22 cellular contexts compared by ENCODE assay signal in the genomic region with DNA sequence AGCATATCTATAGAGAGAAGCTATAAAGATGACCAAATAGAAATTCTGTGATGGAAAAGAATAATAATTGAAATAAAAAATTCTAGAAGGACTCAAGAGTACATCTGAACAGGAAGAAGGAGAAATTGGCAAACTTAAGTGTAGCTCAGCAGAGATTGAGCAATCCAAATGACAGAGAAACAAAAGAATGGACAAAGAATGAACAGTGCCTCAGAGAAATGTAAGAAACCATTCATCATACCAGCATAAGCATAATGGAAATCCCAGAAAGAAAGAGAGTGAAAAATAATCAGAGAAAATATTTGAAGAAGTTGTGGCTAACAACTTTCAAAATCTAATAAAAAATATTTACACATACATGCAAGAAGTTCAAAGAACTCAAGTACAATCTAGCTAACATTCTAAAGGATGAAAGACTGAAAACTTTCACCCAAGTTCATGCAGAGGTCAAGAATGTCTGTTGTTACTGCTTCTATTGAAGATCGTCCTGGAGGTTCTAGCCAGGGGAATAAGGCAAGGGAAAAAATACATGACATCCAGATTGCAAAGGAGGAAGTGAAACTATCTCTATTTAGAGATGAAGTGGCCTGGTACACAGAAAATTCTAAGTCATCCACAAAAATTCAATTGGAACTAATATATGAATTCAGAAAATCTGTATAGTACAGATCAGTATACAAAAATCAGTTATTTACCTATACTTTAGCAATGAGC.
DNase-seq lines count a peak whose midpoint lies in the region; ATAC-seq and TF ChIP-seq lines count a peak whose summit lies in the region.
"Had no signal": no experiment of that assay in that cellular context is flagged by ENCODE, and none has a peak within 500 bp of the region (broad histone marks: within the 10 kb centered on the region; RNA-seq: fewer than 3 reads in every experiment).

No MANE protein-coding gene starts in this region.

- DNase-seq in Calu3: no peak
- peak; percentile 55 for DNase-seq in NCI-H226
- peak; percentile 72 for DNase-seq in brain microvascular endothelial cell
- peak; percentile 4 for DNase-seq in left kidney (ENCODE audit: low read depth, low spot score)
- DNase-seq in testis: no peak
- DNase-seq in NCI-H748 treated with DMSO at 0.1 percent for 48 hours (lab: John Stamatoyannopoulos, UW): no peak
- DNase-seq in NCI-H1436 treated with DMSO at 0.1 percent for 48 hours (lab: John Stamatoyannopoulos, UW): no peak
- DNase-seq: activated gamma-delta T cell treated with Interleukin-2 at 50 U/mL for 16 hours; CD4-positive, CD25-positive, alpha-beta regulatory T cell; effector CD8-positive, alpha-beta T cell; HFFc6; IMR-90; MG63; NCI-H2029 treated with DMSO at 0.1 percent for 48 hours; SHP77; stimulated activated CD4-positive, alpha-beta T cell treated with anti-CD3 and anti-CD28 coated beads, Interleukin-4, amount 100 ng/mL, for 24 hours had no signal

- H3K36me3 Mint-ChIP-seq in Calu3 (ENCODE audit: insufficient read depth, unreplicated experiment): peaks cover 4% of the 10 kb centered on the region
- no peaks in the 10 kb centered on the region for H3K36me3 Mint-ChIP-seq in activated T-helper 17 cell treated with anti-CD3 and anti-CD28 coated beads, Interleukin-2, amount 50 U/mL, for 72 hours (ENCODE audit: low read depth)
- H3K36me3 Mint-ChIP-seq: CD4-positive, CD25-positive, alpha-beta regulatory T cell; natural killer cell treated with Interleukin-12 subunit alpha and Interleukin-12 subunit beta and Interleukin-15 and Interleukin-18, amount 100 ng/mL, for 72 hours had no signal

- BruUV-seq in Calu3 (replicated peaks; lab: Mats Ljungman, UMichigan): no TSS peak

- in situ Hi-C loops in brain microvascular endothelial cell (cut with HindIII; ENCODE audit: low pct_ligation_motif_present, low sequenced_read_pairs): no loop called here

- H3K36me3 ChIP-seq in brain microvascular endothelial cell (replicated peaks): no peaks in the 10 kb centered on the region
- H3K36me3 ChIP-seq in testis (ENCODE audit: low read depth, missing control alignments): no peaks in the 10 kb centered on the region
- H3K36me3 ChIP-seq: MG63 had no signal

- H3K4me3 Mint-ChIP-seq in Calu3 (ENCODE audit: low read depth, unreplicated experiment): no peak overlapping the region
- H3K4me3 Mint-ChIP-seq in activated T-helper 17 cell treated with anti-CD3 and anti-CD28 coated beads, Interleukin-2, amount 50 U/mL, for 72 hours: no peak overlapping the region
- H3K4me3 Mint-ChIP-seq: CD4-positive, CD25-positive, alpha-beta regulatory T cell; HFFc6; natural killer cell treated with Interleukin-12 subunit alpha and Interleukin-12 subunit beta and Interleukin-15 and Interleukin-18, amount 100 ng/mL, for 72 hours; T-helper 1 cell treated with Interleukin-12 subunit alpha and Interleukin-12 subunit beta and Interleukin-4 antibody, amounts not matched to agents 30 μg/mL and 1 μg/mL, for 36 hours had no signal

- CTCF ChIA-PET in Calu3 (lab: Charles Lee): interaction anchor here (0.8 kb wide), 1 partner anchor 438 kb away, joined by 7 read pairs; no protein-coding TSS in a partner anchor

- peak overlapping the region; percentile 32 for H3K27ac Mint-ChIP-seq in Calu3 (ENCODE audit: unreplicated experiment)
- no peak overlapping the region for H3K27ac Mint-ChIP-seq in activated T-helper 17 cell treated with anti-CD3 and anti-CD28 coated beads, Interleukin-2, amount 50 U/mL, for 72 hours
- H3K27ac Mint-ChIP-seq: CD4-positive, CD25-positive, alpha-beta regulatory T cell; HFFc6; natural killer cell treated with Interleukin-12 subunit alpha and Interleukin-12 subunit beta and Interleukin-15 and Interleukin-18, amount 100 ng/mL, for 72 hours; progenitor cell of endocrine pancreas; T-helper 1 cell treated with Interleukin-12 subunit alpha and Interleukin-12 subunit beta and Interleukin-4 antibody, amounts not matched to agents 30 μg/mL and 1 μg/mL, for 36 hours had no signal

- H3K27ac ChIP-seq in brain microvascular endothelial cell (peak overlapping the region; percentile 94), testis (no peak overlapping the region)
- H3K27ac ChIP-seq: VCaP had no signal

- H3K27me3 Mint-ChIP-seq in Calu3 (ENCODE audit: unreplicated experiment): no peaks in the 10 kb centered on the region
- H3K27me3 Mint-ChIP-seq in activated T-helper 17 cell treated with anti-CD3 and anti-CD28 coated beads, Interleukin-2, amount 50 U/mL, for 72 hours: no peaks in the 10 kb centered on the region
- H3K27me3 Mint-ChIP-seq: CD4-positive, CD25-positive, alpha-beta regulatory T cell; natural killer cell treated with Interleukin-12 subunit alpha and Interleukin-12 subunit beta and Interleukin-15 and Interleukin-18, amount 100 ng/mL, for 72 hours had no signal

- intact Hi-C loops in Calu3 (cut with micrococcal nuclease; ENCODE audit: unreplicated experiment): no loop called here
- intact Hi-C loops in testis (cut with DNase I; ENCODE audit: low total_unique reads): no loop called here

- H3K27me3 ChIP-seq in brain microvascular endothelial cell (replicated peaks) (no peaks in the 10 kb centered on the region), testis (no peaks in the 10 kb centered on the region)
- H3K27me3 ChIP-seq: MG63 had no signal

- H3K4me1 Mint-ChIP-seq in Calu3 (ENCODE audit: low read depth, unreplicated experiment): no peaks in the 10 kb centered on the region
- H3K4me1 Mint-ChIP-seq in activated T-helper 17 cell treated with anti-CD3 and anti-CD28 coated beads, Interleukin-2, amount 50 U/mL, for 72 hours: no peaks in the 10 kb centered on the region
- H3K4me1 Mint-ChIP-seq: CD4-positive, CD25-positive, alpha-beta regulatory T cell had no signal

- H3K4me3 ChIP-seq in brain microvascular endothelial cell (ENCODE audit: low read depth, low read length) (no peak overlapping the region), testis (no peak overlapping the region)
- H3K4me3 ChIP-seq: MG63, smooth muscle cell had no signal

- no peaks in the 10 kb centered on the region for H3K9me3 ChIP-seq in testis
- H3K9me3 ChIP-seq: MG63 had no signal

- TF ChIP-seq POLR2A in testis (IDR thresholded peaks at IDR 0.05): no peak

- TF ChIP-seq CTCF in Calu3 (IDR thresholded peaks at IDR 0.05; ENCODE audit: unreplicated experiment) (no peak), brain microvascular endothelial cell (IDR thresholded peaks at IDR 0.05; ENCODE audit: low read depth, low read length, missing control alignments) (no peak), testis (IDR thresholded peaks at IDR 0.05) (no peak)

- peaks cover 7% of the 10 kb centered on the region for H3K9me3 Mint-ChIP-seq in Calu3 (ENCODE audit: low read depth, unreplicated experiment)
- peaks cover 11% of the 10 kb centered on the region for H3K9me3 Mint-ChIP-seq in activated T-helper 17 cell treated with anti-CD3 and anti-CD28 coated beads, Interleukin-2, amount 50 U/mL, for 72 hours

- H3K4me1 ChIP-seq in testis: no peaks in the 10 kb centered on the region

- WGBS in testis, 2 donors: 29 to 55% methylated on average over 1 of the region's 1 CpG

- ATAC-seq in activated T-helper 17 cell treated with anti-CD3 and anti-CD28 coated beads, Interleukin-2, amount 50 U/mL, for 72 hours (replicated peaks): no peak
- ATAC-seq: natural killer cell treated with Interleukin-12 subunit alpha and Interleukin-12 subunit beta and Interleukin-15 and Interleukin-18, amount 100 ng/mL, for 72 hours had no signal

Comparison
In these comparisons a context has a peak if more than half of its experiments do, and no peak if none do; other contexts are left out.
1. DNase-seq: peak in NCI-H226 (single experiment), brain microvascular endothelial cell (single experiment) and left kidney (single experiment); none in Calu3 (single experiment), testis (single experiment), NCI-H748 treated with DMSO at 0.1 percent for 48 hours (single experiment) and NCI-H1436 treated with DMSO at 0.1 percent for 48 hours (single experiment).